Comparison of ENCODE assay signal across 8 cellular contexts in the genomic region with DNA sequence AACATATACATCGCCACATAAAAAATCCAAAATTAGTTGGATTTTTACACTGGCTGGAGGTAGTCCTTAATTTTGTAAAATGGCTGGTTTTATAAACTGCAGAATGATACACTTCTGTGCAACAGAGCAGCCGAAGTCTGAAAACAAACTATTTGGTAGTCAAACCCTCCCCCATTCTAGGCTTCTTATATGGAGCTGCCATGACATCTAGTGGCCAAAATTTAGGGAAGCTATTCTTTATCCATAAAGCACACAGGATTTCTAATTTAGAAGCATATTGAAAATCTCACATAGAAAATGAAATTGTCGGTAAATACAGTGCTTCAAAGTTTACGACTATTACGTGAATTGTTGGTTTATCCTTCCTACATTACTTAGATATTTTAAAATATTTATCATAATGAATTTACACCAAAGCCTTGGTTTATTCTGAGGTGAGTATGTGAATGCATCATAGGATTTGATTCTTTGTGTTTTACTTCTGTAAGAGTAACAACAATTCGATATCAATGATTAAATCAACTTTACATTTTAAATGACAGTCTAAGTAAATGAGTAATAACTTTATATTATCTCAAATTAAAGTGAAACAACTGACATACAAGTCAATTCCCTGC.
DNase-seq lines count a peak whose midpoint lies in the region; ATAC-seq and TF ChIP-seq lines count a peak whose summit lies in the region.

No MANE protein-coding gene starts in this region.

- no peaks in the 10 kb centered on the region for H4K20me1 ChIP-seq in GM23338 (replicated peaks; ENCODE audit: insufficient read depth)
- H4K20me1 ChIP-seq in MM.1S (ENCODE audit: insufficient read depth, low read length): no peaks in the 10 kb centered on the region

- H3K27me3 ChIP-seq in GM23338 (ENCODE audit: insufficient read depth): no peaks in the 10 kb centered on the region
- H3K27me3 ChIP-seq in MM.1S (replicated peaks; ENCODE audit: insufficient read depth, low read length): no peaks in the 10 kb centered on the region

- no peak overlapping the region for H3K27ac Mint-ChIP-seq in activated CD8-positive, alpha-beta T cell treated with anti-CD3 and anti-CD28 coated beads for 36 hours
- no peak overlapping the region for H3K27ac Mint-ChIP-seq in activated CD8-positive, alpha-beta T cell treated with anti-CD3 and anti-CD28 coated beads, Interleukin-2, amount 10 ng/mL, durations not matched to agents 7 days and 5 days
- H3K27ac Mint-ChIP-seq in GM23338 (no peak overlapping the region), WTC11 (no peak overlapping the region), type B pancreatic cell (no peak overlapping the region)

- peak; percentile 12 for DNase-seq in activated CD8-positive, alpha-beta T cell treated with anti-CD3 and anti-CD28 coated beads for 36 hours
- DNase-seq in activated CD8-positive, alpha-beta T cell treated with anti-CD3 and anti-CD28 coated beads, Interleukin-2, amount 10 ng/mL, durations not matched to agents 7 days and 5 days: no peak
- DNase-seq in GM23338 (ENCODE audit: low spot score) (peak; percentile 78), MM.1S (peak; percentile 57), WTC11 (ENCODE audit: low spot score) (no peak), iPS DF 4.7 (ENCODE audit: extremely low read depth, low spot score) (peak; percentile 30), type B pancreatic cell (ENCODE audit: extremely low spot score, unreplicated experiment) (no peak)
- no peak for DNase-seq in stimulated activated naive CD4-positive, alpha-beta T cell treated with Interleukin-2 at 50 U/mL for 16 hours (lab: John Stamatoyannopoulos, UW)

- H2AFZ ChIP-seq in GM23338 (no peak overlapping the region), MM.1S (ENCODE audit: low read length) (no peak overlapping the region)

- H3K4me2 ChIP-seq in GM23338 (no peak overlapping the region), MM.1S (ENCODE audit: low read depth, low read length) (no peak overlapping the region)

- H3K9ac ChIP-seq in MM.1S (ENCODE audit: low read length): no peak overlapping the region

- intact Hi-C loops in activated CD8-positive, alpha-beta T cell treated with anti-CD3 and anti-CD28 coated beads for 36 hours (cut with micrococcal nuclease): no loop called here

- no peaks in the 10 kb centered on the region for H3K79me2 ChIP-seq in GM23338 (replicated peaks; ENCODE audit: insufficient read depth)
- H3K79me2 ChIP-seq in MM.1S (ENCODE audit: low read length): no peaks in the 10 kb centered on the region

- no peaks in the 10 kb centered on the region for H3K9me3 Mint-ChIP-seq in activated CD8-positive, alpha-beta T cell treated with anti-CD3 and anti-CD28 coated beads for 36 hours
- no peaks in the 10 kb centered on the region for H3K9me3 Mint-ChIP-seq in activated CD8-positive, alpha-beta T cell treated with anti-CD3 and anti-CD28 coated beads, Interleukin-2, amount 10 ng/mL, durations not matched to agents 7 days and 5 days (ENCODE audit: insufficient read depth)
- no peaks in the 10 kb centered on the region for H3K9me3 Mint-ChIP-seq in GM23338
- H3K9me3 Mint-ChIP-seq in WTC11: peaks cover 14% of the 10 kb centered on the region
- H3K9me3 Mint-ChIP-seq in type B pancreatic cell: no peaks in the 10 kb centered on the region

- no peaks in the 10 kb centered on the region for H3K36me3 Mint-ChIP-seq in activated CD8-positive, alpha-beta T cell treated with anti-CD3 and anti-CD28 coated beads for 36 hours (ENCODE audit: low read depth)
- no peaks in the 10 kb centered on the region for H3K36me3 Mint-ChIP-seq in activated CD8-positive, alpha-beta T cell treated with anti-CD3 and anti-CD28 coated beads, Interleukin-2, amount 10 ng/mL, durations not matched to agents 7 days and 5 days (ENCODE audit: low read depth)
- H3K36me3 Mint-ChIP-seq in GM23338 (ENCODE audit: low read depth) (no peaks in the 10 kb centered on the region), WTC11 (0 out of 2 replicates have a peak, but pooled peaks cover 4% of the 10 kb centered on the region), type B pancreatic cell (no peaks in the 10 kb centered on the region)

- H3F3A ChIP-seq in GM23338 (replicated peaks; ENCODE audit: low read depth) (no peaks in the 10 kb centered on the region), MM.1S (ENCODE audit: insufficient read depth, low read length) (no peaks in the 10 kb centered on the region)

- no peak for ATAC-seq in activated CD8-positive, alpha-beta T cell treated with anti-CD3 and anti-CD28 coated beads for 36 hours
- no peak for ATAC-seq in activated CD8-positive, alpha-beta T cell treated with anti-CD3 and anti-CD28 coated beads, Interleukin-2, amount 10 ng/mL, durations not matched to agents 7 days and 5 days
- ATAC-seq in GM23338 (peak; percentile 65), WTC11 (peak; percentile 68)

- no peak overlapping the region for H3K4me3 ChIP-seq in GM23338
- no peak overlapping the region for H3K4me3 ChIP-seq in MM.1S (ENCODE audit: low read length)

- H3K27me3 Mint-ChIP-seq in activated CD8-positive, alpha-beta T cell treated with anti-CD3 and anti-CD28 coated beads for 36 hours: peaks cover 27% of the 10 kb centered on the region
- peaks cover 22% of the 10 kb centered on the region for H3K27me3 Mint-ChIP-seq in activated CD8-positive, alpha-beta T cell treated with anti-CD3 and anti-CD28 coated beads, Interleukin-2, amount 10 ng/mL, durations not matched to agents 7 days and 5 days (ENCODE audit: low read depth)
- H3K27me3 Mint-ChIP-seq in GM23338 (ENCODE audit: insufficient read depth, low read depth, poor library complexity) (no peaks in the 10 kb centered on the region), WTC11 (ENCODE audit: low read depth) (no peaks in the 10 kb centered on the region), type B pancreatic cell (peaks cover 23% of the 10 kb centered on the region)

- CTCF ChIA-PET in activated CD8-positive, alpha-beta T cell treated with anti-CD3 and anti-CD28 coated beads for 36 hours (lab: Charles Lee): interaction anchor here (1.0 kb wide), 2 partner anchors 10 to 390 kb away, joined by 4 read pairs; no protein-coding TSS in a partner anchor
- CTCF ChIA-PET in activated CD8-positive, alpha-beta T cell treated with anti-CD3 and anti-CD28 coated beads, Interleukin-2, amount 10 ng/mL, durations not matched to agents 7 days and 5 days (lab: Charles Lee): interaction anchor here (1.0 to 1.5 kb wide), 2 partner anchors 24 to 177 kb away, joined by 3 read pairs; no protein-coding TSS in a partner anchor
- CTCF ChIA-PET in WTC11 (lab: Charles Lee): interaction anchor here (0.9 to 6.8 kb wide), 15 partner anchors 11 to 184 kb away, joined by 3 to 77 read pairs (median 5); no protein-coding TSS in a partner anchor

- peaks cover 4% of the 10 kb centered on the region; the same call in 1 of the 2 replicates for H3K9me2 ChIP-seq in GM23338 (ENCODE audit: insufficient read depth)
- H3K9me2 ChIP-seq in MM.1S (replicated peaks; ENCODE audit: insufficient read depth, low read length): no peaks in the 10 kb centered on the region

- POLR2A ChIA-PET in activated CD8-positive, alpha-beta T cell treated with anti-CD3 and anti-CD28 coated beads for 36 hours (lab: Charles Lee): no interaction called here
- POLR2A ChIA-PET in activated CD8-positive, alpha-beta T cell treated with anti-CD3 and anti-CD28 coated beads, Interleukin-2, amount 10 ng/mL, durations not matched to agents 7 days and 5 days (lab: Charles Lee): no interaction called here
- POLR2A ChIA-PET in WTC11 (lab: Charles Lee): interaction anchor here (0.5 kb wide), 1 partner anchor 94 kb away, joined by 3 read pairs; no protein-coding TSS in a partner anchor

- H3K9me3 ChIP-seq in MM.1S (replicated peaks; ENCODE audit: insufficient read depth, low read length): no peaks in the 10 kb centered on the region

- no peak overlapping the region for H3K4me3 Mint-ChIP-seq in activated CD8-positive, alpha-beta T cell treated with anti-CD3 and anti-CD28 coated beads for 36 hours
- no peak overlapping the region for H3K4me3 Mint-ChIP-seq in activated CD8-positive, alpha-beta T cell treated with anti-CD3 and anti-CD28 coated beads, Interleukin-2, amount 10 ng/mL, durations not matched to agents 7 days and 5 days
- H3K4me3 Mint-ChIP-seq in GM23338 (no peak overlapping the region), WTC11 (no peak overlapping the region), type B pancreatic cell (no peak overlapping the region)

- TF ChIP-seq CTCF in activated CD8-positive, alpha-beta T cell treated with anti-CD3 and anti-CD28 coated beads for 36 hours (IDR thresholded peaks at IDR 0.05): no peak
- TF ChIP-seq CTCF in GM23338 (conservative IDR thresholded peaks at IDR 0.05; ENCODE audit: low read depth in 2 of 2) (peak; percentile 77 to 90), MM.1S (IDR thresholded peaks at IDR 0.05; ENCODE audit: low read length) (peak; percentile 71), WTC11 (IDR thresholded peaks at IDR 0.05) (no peak; the same call in 1 of the 2 replicates), type B pancreatic cell (conservative IDR thresholded peaks at IDR 0.05) (peak; percentile 87)

- H3K4me1 ChIP-seq in GM23338 (ENCODE audit: insufficient read depth) (peaks cover 3% of the 10 kb centered on the region; the same call in 1 of the 2 replicates), MM.1S (ENCODE audit: low read length) (no peaks in the 10 kb centered on the region)

- no peaks in the 10 kb centered on the region for H3K4me1 Mint-ChIP-seq in activated CD8-positive, alpha-beta T cell treated with anti-CD3 and anti-CD28 coated beads for 36 hours (ENCODE audit: low read depth)
- H3K4me1 Mint-ChIP-seq in activated CD8-positive, alpha-beta T cell treated with anti-CD3 and anti-CD28 coated beads, Interleukin-2, amount 10 ng/mL, durations not matched to agents 7 days and 5 days (ENCODE audit: low read depth): no peaks in the 10 kb centered on the region
- H3K4me1 Mint-ChIP-seq in GM23338 (peaks cover 4% of the 10 kb centered on the region; the same call in 2 of the 3 replicates), WTC11 (peaks cover 21% of the 10 kb centered on the region), type B pancreatic cell (ENCODE audit: unreplicated experiment) (peaks cover 5% of the 10 kb centered on the region)

- H3K36me3 ChIP-seq in GM23338 (ENCODE audit: insufficient read depth) (no peaks in the 10 kb centered on the region), MM.1S (replicated peaks; ENCODE audit: insufficient read depth, low read length) (no peaks in the 10 kb centered on the region)

- H3K27ac ChIP-seq in GM23338 (ENCODE audit: low read depth) (no peak overlapping the region), MM.1S (ENCODE audit: low read length) (no peak overlapping the region)

TF ChIP-seq in GM23338, 12 proteins besides CTCF, POLR2A, EP300 and RAD21 (continues in another document):
- no peak for TF ChIP-seq POLR2AphosphoS5 (IDR thresholded peaks at IDR 0.05; ENCODE audit: low read depth)
- no peak for TF ChIP-seq CREB1 (CRISPR knock-in tag; IDR thresholded peaks at IDR 0.05; ENCODE audit: low read depth)

TF ChIP-seq in WTC11, 78 proteins besides CTCF, POLR2A, EP300 and RAD21 (continues in another document):
- TF ChIP-seq SMAD4 (CRISPR knock-in tag; IDR thresholded peaks at IDR 0.05): no peak
- TF ChIP-seq, protein P1, sequence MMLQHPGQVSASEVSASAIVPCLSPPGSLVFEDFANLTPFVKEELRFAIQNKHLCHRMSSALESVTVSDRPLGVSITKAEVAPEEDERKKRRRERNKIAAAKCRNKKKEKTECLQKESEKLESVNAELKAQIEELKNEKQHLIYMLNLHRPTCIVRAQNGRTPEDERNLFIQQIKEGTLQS (CRISPR knock-in tag; conservative IDR thresholded peaks at IDR 0.05): no peak

Comparison
In these comparisons a context has a peak if more than half of its experiments do, and no peak if none do; other contexts are left out.
1. DNase-seq: peak in activated CD8-positive, alpha-beta T cell treated with anti-CD3 and anti-CD28 coated beads for 36 hours (single experiment), GM23338 (single experiment), MM.1S (single experiment) and iPS DF 4.7 (single experiment); none in activated CD8-positive, alpha-beta T cell treated with anti-CD3 and anti-CD28 coated beads, Interleukin-2, amount 10 ng/mL, durations not matched to agents 7 days and 5 days (single experiment), WTC11 (single experiment), type B pancreatic cell (single experiment) and stimulated activated naive CD4-positive, alpha-beta T cell treated with Interleukin-2 at 50 U/mL for 16 hours (single experiment).
2. ATAC-seq: peak in GM23338 (single experiment) and WTC11 (single experiment); none in activated CD8-positive, alpha-beta T cell treated with anti-CD3 and anti-CD28 coated beads for 36 hours (single experiment) and activated CD8-positive, alpha-beta T cell treated with anti-CD3 and anti-CD28 coated beads, Interleukin-2, amount 10 ng/mL, durations not matched to agents 7 days and 5 days (single experiment).
3. CTCF ChIP-seq: peak in GM23338 (2 of 2), MM.1S (single experiment) and type B pancreatic cell (single experiment); none in activated CD8-positive, alpha-beta T cell treated with anti-CD3 and anti-CD28 coated beads for 36 hours (single experiment) and WTC11 (single experiment).